ENCODE assay signal across 1 cellular context in the genomic region with DNA sequence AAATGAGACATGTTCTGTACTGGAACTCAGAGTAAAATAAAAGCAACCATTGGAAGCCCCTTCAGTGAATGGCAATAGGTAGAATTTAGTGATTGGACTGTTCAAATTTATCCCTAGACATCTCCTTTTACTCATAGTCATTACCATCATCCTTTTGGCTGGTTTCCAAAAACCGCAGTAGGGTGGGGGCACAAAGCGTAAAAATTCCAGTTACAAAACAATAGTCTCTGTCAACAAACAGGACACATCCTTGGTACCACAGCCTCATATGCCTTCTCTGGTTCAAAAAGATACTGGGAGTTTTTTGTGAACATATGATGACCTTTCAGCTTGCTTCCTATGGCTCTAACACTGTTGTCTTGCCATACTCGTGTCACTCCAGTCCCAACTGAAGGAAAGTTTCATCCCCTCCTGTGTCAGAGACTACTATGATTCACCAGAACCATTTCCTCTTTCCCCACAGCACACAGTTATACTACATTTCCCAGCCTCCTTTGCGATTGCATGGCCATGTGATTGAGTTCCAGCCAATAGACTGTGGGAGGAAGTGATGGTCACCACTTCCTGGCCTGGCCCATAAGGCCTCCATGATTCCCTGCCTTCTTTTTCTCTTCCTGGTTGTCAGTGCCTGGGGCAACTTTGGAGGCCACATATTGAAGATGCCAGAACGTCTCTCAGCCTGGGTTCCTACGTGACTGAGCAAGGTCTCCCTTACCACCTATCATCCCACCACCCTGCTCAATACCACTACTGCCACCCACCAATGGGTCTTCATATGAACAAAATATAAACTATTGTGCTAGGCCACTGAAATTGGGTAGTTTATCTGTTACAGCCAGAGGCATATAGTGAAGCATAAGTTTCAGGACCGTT.
A peak's percentile ranks its signal among the peaks of the same experiment; 100 is the strongest.
TF ChIP-seq lines count a peak whose summit lies in the region.

No MANE protein-coding gene starts in this region.

TF ChIP-seq in K562, 482 proteins besides CTCF, POLR2A, EP300 and RAD21 (continued from another document and continues in another):
- TF ChIP-seq REST (CRISPR knock-in tag; IDR thresholded peaks at IDR 0.05; ENCODE audit: low read depth) (no peak), NFXL1 (CRISPR knock-in tag; IDR thresholded peaks at IDR 0.05) (no peak), DMBX1 (CRISPR knock-in tag; IDR thresholded peaks at IDR 0.05; ENCODE audit: borderline replicate concordance) (peak; percentile 80; the same call in 1 of the 2 replicates), ATF1 (CRISPR knock-in tag; IDR thresholded peaks at IDR 0.05) (no peak), ATF1 (tag; IDR thresholded peaks at IDR 0.05) (peak; percentile 85), IFI16 (CRISPR knock-in tag; IDR thresholded peaks at IDR 0.05) (no peak), CCNT2 (IDR thresholded peaks at IDR 0.05; ENCODE audit: borderline replicate concordance, extremely low read depth, insufficient read length, low read depth, low read length) (no peak), MCM7 (IDR thresholded peaks at IDR 0.05) (no peak), ELF4 (CRISPR knock-in tag; IDR thresholded peaks at IDR 0.05) (peak; percentile 89), NR2C1 (IDR thresholded peaks at IDR 0.05) (0 out of 2 replicates have a peak, but pooled peaks have one; percentile 11), NR2C1 (tag; IDR thresholded peaks at IDR 0.05) (peak; percentile 69), MTA1 (IDR thresholded peaks at IDR 0.05; ENCODE audit: borderline replicate concordance) (no peak), PRMT5 (CRISPR knock-in tag; IDR thresholded peaks at IDR 0.05) (no peak), CUX1 (CRISPR knock-in tag; IDR thresholded peaks at IDR 0.05) (no peak), ZFP30 (CRISPR knock-in tag; IDR thresholded peaks at IDR 0.05; ENCODE audit: borderline replicate concordance) (no peak), CLOCK (CRISPR knock-in tag; IDR thresholded peaks at IDR 0.05; ENCODE audit: borderline replicate concordance) (peak; percentile 34; the same call in 1 of the 2 replicates), ZNF121 (CRISPR knock-in tag; conservative IDR thresholded peaks at IDR 0.05) (no peak), ZBED1 (IDR thresholded peaks at IDR 0.05) (no peak), ERF (CRISPR knock-in tag; IDR thresholded peaks at IDR 0.05) (peak; percentile 47; the same call in 1 of the 2 replicates), ZKSCAN1 (IDR thresholded peaks at IDR 0.05; ENCODE audit: low read depth, low read length) (no peak), BACH1 (tag; IDR thresholded peaks at IDR 0.05) (no peak), MXI1 (IDR thresholded peaks at IDR 0.05; ENCODE audit: low read depth, low read length) (no peak), NFIX (CRISPR knock-in tag; IDR thresholded peaks at IDR 0.05; ENCODE audit: low read depth) (peak; percentile 5; the same call in 1 of the 2 replicates), ZNF384 (IDR thresholded peaks at IDR 0.05; ENCODE audit: low read depth, low read length) (no peak), MAFF (IDR thresholded peaks at IDR 0.05; ENCODE audit: low read length) (peak; percentile 12; the same call in 1 of the 2 replicates), MYC (IDR thresholded peaks at IDR 0.05; ENCODE audit: low read depth, low read length) (no peak), MYC (CRISPR knock-in tag; IDR thresholded peaks at IDR 0.05; ENCODE audit: borderline replicate concordance, low read depth) (no peak), POLR2B (IDR thresholded peaks at IDR 0.05; ENCODE audit: low read depth, partially characterized antibody) (no peak), LEF1 (IDR thresholded peaks at IDR 0.05) (no peak), TCF7L2 (IDR thresholded peaks at IDR 0.05; ENCODE audit: low read depth, low read length) (no peak), FOXM1 (IDR thresholded peaks at IDR 0.05; ENCODE audit: low read depth) (0 out of 2 replicates have a peak, but pooled peaks have one; percentile 26), FOXM1 (CRISPR knock-in tag; IDR thresholded peaks at IDR 0.05; ENCODE audit: low read depth) (no peak), ELF2 (CRISPR knock-in tag; IDR thresholded peaks at IDR 0.05) (peak; percentile 37; the same call in 1 of the 2 replicates), ZNF133 (CRISPR knock-in tag; IDR thresholded peaks at IDR 0.05) (no peak), TFAM (CRISPR knock-in tag; conservative IDR thresholded peaks at IDR 0.05) (no peak), ZNF644 (tag; IDR thresholded peaks at IDR 0.05; ENCODE audit: low read depth) (peak; percentile 95), KLF10 (CRISPR knock-in tag; IDR thresholded peaks at IDR 0.05) (no peak), ZNF184 (CRISPR knock-in tag; IDR thresholded peaks at IDR 0.05) (no peak), YY1 (IDR thresholded peaks at IDR 0.05; ENCODE audit: borderline replicate concordance in 1 of 3, control insufficient read depth in 1 of 3, extremely low read depth in 1 of 3, insufficient read depth in 3 of 3, insufficient read length in 1 of 3, insufficient replicate concordance in 2 of 3, low read depth in 1 of 3, low read length in 2 of 3) (peak in 2 of 3 experiments; percentile 64 to 91), DPF2 (IDR thresholded peaks at IDR 0.05) (no peak), U2AF1 (optimal IDR thresholded peaks at IDR 0.05; ENCODE audit: low read depth, low read length) (no peak), CBX1 (IDR thresholded peaks at IDR 0.05; ENCODE audit: low read depth) (peak; percentile 93), ZZZ3 (IDR thresholded peaks at IDR 0.05) (no peak), STAT5A (IDR thresholded peaks at IDR 0.05; ENCODE audit: borderline replicate concordance, low read length) (no peak), KAT8 (IDR thresholded peaks at IDR 0.05; ENCODE audit: low read depth) (no peak), PTTG1 (tag; IDR thresholded peaks at IDR 0.05; ENCODE audit: low read depth) (no peak), C11orf30 (IDR thresholded peaks at IDR 0.05; ENCODE audit: low read depth) (no peak), MYNN (IDR thresholded peaks at IDR 0.05) (no peak), MYNN (CRISPR knock-in tag; IDR thresholded peaks at IDR 0.05) (no peak), RFX7 (CRISPR knock-in tag; IDR thresholded peaks at IDR 0.05) (no peak), SIRT6 (IDR thresholded peaks at IDR 0.05; ENCODE audit: low read depth, low read length) (no peak), GABPA (tag; conservative IDR thresholded peaks at IDR 0.05; ENCODE audit: low read depth) (peak; percentile 91), ZNF24 (IDR thresholded peaks at IDR 0.05) (no peak)
- TF ChIP-seq, protein P1, sequence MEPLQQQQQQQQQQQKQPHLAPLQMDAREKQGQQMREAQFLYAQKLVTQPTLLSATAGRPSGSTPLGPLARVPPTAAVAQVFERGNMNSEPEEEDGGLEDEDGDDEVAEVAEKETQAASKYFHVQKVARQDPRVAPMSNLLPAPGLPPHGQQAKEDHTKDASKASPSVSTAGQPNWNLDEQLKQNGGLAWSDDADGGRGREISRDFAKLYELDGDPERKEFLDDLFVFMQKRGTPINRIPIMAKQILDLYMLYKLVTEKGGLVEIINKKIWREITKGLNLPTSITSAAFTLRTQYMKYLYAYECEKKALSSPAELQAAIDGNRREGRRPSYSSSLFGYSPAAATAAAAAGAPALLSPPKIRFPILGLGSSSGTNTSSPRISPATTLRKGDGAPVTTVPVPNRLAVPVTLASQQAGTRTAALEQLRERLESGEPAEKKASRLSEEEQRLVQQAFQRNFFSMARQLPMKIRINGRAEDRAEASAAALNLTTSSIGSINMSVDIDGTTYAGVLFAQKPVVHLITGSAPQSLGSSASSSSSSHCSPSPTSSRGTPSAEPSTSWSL (CRISPR knock-in tag; IDR thresholded peaks at IDR 0.05; ENCODE audit: borderline replicate concordance) = peak; percentile 47; the same call in 1 of the 2 replicates
- TF ChIP-seq, protein P2, sequence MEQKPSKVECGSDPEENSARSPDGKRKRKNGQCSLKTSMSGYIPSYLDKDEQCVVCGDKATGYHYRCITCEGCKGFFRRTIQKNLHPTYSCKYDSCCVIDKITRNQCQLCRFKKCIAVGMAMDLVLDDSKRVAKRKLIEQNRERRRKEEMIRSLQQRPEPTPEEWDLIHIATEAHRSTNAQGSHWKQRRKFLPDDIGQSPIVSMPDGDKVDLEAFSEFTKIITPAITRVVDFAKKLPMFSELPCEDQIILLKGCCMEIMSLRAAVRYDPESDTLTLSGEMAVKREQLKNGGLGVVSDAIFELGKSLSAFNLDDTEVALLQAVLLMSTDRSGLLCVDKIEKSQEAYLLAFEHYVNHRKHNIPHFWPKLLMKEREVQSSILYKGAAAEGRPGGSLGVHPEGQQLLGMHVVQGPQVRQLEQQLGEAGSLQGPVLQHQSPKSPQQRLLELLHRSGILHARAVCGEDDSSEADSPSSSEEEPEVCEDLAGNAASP (IDR thresholded peaks at IDR 0.05) = no peak
- TF ChIP-seq, protein P3, sequence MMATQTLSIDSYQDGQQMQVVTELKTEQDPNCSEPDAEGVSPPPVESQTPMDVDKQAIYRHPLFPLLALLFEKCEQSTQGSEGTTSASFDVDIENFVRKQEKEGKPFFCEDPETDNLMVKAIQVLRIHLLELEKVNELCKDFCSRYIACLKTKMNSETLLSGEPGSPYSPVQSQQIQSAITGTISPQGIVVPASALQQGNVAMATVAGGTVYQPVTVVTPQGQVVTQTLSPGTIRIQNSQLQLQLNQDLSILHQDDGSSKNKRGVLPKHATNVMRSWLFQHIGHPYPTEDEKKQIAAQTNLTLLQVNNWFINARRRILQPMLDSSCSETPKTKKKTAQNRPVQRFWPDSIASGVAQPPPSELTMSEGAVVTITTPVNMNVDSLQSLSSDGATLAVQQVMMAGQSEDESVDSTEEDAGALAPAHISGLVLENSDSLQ (IDR thresholded peaks at IDR 0.05) = peak; percentile 38
